12 cellular contexts compared by ENCODE assay signal in the genomic region with DNA sequence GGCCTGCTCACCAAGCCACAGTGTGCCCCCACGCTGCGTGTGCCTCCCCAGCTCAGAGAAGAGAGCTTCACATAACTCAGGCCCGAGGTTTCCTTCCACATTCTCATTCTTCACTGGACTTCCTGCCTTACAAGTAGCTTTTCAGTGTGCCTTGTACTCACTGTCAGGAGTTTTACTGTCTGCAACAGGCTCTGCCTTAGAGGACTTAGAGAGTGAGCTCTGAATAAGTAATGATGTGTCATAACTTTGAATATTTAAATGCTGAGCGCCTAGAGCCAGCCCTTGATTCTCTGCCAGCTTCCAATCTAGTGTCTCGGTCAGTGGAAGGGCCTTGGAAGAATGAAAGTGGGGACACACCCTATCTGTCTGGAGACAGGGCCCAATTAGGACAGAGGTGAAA. TPM values are rescaled to one million over a fixed set of nuclear protein-coding genes. Genes with fewer than 3 reads are reported as not detected.
A peak's percentile ranks its signal among the peaks of the same experiment; 100 is the strongest.
DNase-seq lines count a peak whose midpoint lies in the region; ATAC-seq and TF ChIP-seq lines count a peak whose summit lies in the region.
"Had no signal": no experiment of that assay in that cellular context is flagged by ENCODE, and none has a peak within 500 bp of the region (broad histone marks: within the 10 kb centered on the region; RNA-seq: fewer than 3 reads in every experiment).

No MANE protein-coding gene starts in this region.

- H3K9me3 Mint-ChIP-seq in activated naive CD4-positive, alpha-beta T cell treated with anti-CD3 and anti-CD28 coated beads, Interleukin-2, amount 10 ng/mL, durations not matched to agents 7 days and 5 days, result no peaks in the 10 kb centered on the region
- no peaks in the 10 kb centered on the region for H3K9me3 Mint-ChIP-seq in natural killer cell
- no peaks in the 10 kb centered on the region for H3K9me3 Mint-ChIP-seq in activated CD8-positive, alpha-beta T cell treated with anti-CD3 and anti-CD28 coated beads, Interleukin-2, amount 10 ng/mL, durations not matched to agents 7 days and 5 days (ENCODE audit: insufficient read depth)
- H3K9me3 Mint-ChIP-seq: dendritic cell treated with granulocyte-macrophage colony-stimulating factor and Interleukin-4, amounts not matched to agents 40 ng/mL and 50 ng/mL, for 4 days; T-cell had no signal

- H3K36me3 Mint-ChIP-seq in activated naive CD4-positive, alpha-beta T cell treated with anti-CD3 and anti-CD28 coated beads, Interleukin-2, amount 10 ng/mL, durations not matched to agents 7 days and 5 days, result no peaks in the 10 kb centered on the region
- no peaks in the 10 kb centered on the region for H3K36me3 Mint-ChIP-seq in natural killer cell
- H3K36me3 Mint-ChIP-seq in activated CD8-positive, alpha-beta T cell treated with anti-CD3 and anti-CD28 coated beads, Interleukin-2, amount 10 ng/mL, durations not matched to agents 7 days and 5 days (ENCODE audit: low read depth), result no peaks in the 10 kb centered on the region
- H3K36me3 Mint-ChIP-seq: T-cell had no signal

- H3K27ac Mint-ChIP-seq in activated naive CD4-positive, alpha-beta T cell treated with anti-CD3 and anti-CD28 coated beads, Interleukin-2, amount 10 ng/mL, durations not matched to agents 7 days and 5 days, result no peak overlapping the region
- H3K27ac Mint-ChIP-seq in natural killer cell, result no peak overlapping the region
- no peak overlapping the region for H3K27ac Mint-ChIP-seq in activated CD8-positive, alpha-beta T cell treated with anti-CD3 and anti-CD28 coated beads, Interleukin-2, amount 10 ng/mL, durations not matched to agents 7 days and 5 days
- H3K27ac Mint-ChIP-seq: dendritic cell treated with granulocyte-macrophage colony-stimulating factor and Interleukin-4, amounts not matched to agents 40 ng/mL and 50 ng/mL, for 4 days; T-cell had no signal

- CTCF ChIA-PET in activated naive CD4-positive, alpha-beta T cell treated with anti-CD3 and anti-CD28 coated beads, Interleukin-2, amount 10 ng/mL, durations not matched to agents 7 days and 5 days (lab: Charles Lee), result interaction anchor here (3.0 kb wide), 1 partner anchor 57 kb away, joined by 15 read pairs; no protein-coding TSS in a partner anchor
- CTCF ChIA-PET in activated CD8-positive, alpha-beta T cell treated with anti-CD3 and anti-CD28 coated beads, Interleukin-2, amount 10 ng/mL, durations not matched to agents 7 days and 5 days (lab: Charles Lee), result interaction anchor here (1.1 to 1.3 kb wide), 2 partner anchors 10 to 17 kb away, joined by 3 read pairs; no protein-coding TSS in a partner anchor

- POLR2A ChIA-PET in activated CD8-positive, alpha-beta T cell treated with anti-CD3 and anti-CD28 coated beads, Interleukin-2, amount 10 ng/mL, durations not matched to agents 7 days and 5 days (lab: Charles Lee), result no interaction called here

- intact Hi-C loops in natural killer cell (cut with micrococcal nuclease), result no loop called here

- DNase-seq in NCI-H226, result peak; percentile 84
- peak; percentile 68 for DNase-seq in epithelial cell of prostate (ENCODE audit: low read depth, low spot score)
- DNase-seq in myocyte (ENCODE audit: low read depth), result peak; percentile 91
- no peak for DNase-seq in activated naive CD4-positive, alpha-beta T cell treated with anti-CD3 and anti-CD28 coated beads, Interleukin-2, amount 10 ng/mL, durations not matched to agents 7 days and 5 days
- no peak for DNase-seq in natural killer cell
- DNase-seq in activated CD8-positive, alpha-beta T cell treated with anti-CD3 and anti-CD28 coated beads, Interleukin-2, amount 10 ng/mL, durations not matched to agents 7 days and 5 days, result no peak
- DNase-seq: T-cell had no signal

- H3K4me3 Mint-ChIP-seq in activated naive CD4-positive, alpha-beta T cell treated with anti-CD3 and anti-CD28 coated beads, Interleukin-2, amount 10 ng/mL, durations not matched to agents 7 days and 5 days, result no peak overlapping the region
- no peak overlapping the region for H3K4me3 Mint-ChIP-seq in natural killer cell
- H3K4me3 Mint-ChIP-seq in activated CD8-positive, alpha-beta T cell treated with anti-CD3 and anti-CD28 coated beads, Interleukin-2, amount 10 ng/mL, durations not matched to agents 7 days and 5 days, result no peak overlapping the region
- H3K4me3 Mint-ChIP-seq: dendritic cell treated with granulocyte-macrophage colony-stimulating factor and Interleukin-4, amounts not matched to agents 40 ng/mL and 50 ng/mL, for 4 days; T-cell had no signal

- H3K27ac ChIP-seq in 22Rv1, result peak overlapping the region; percentile 44
- H3K27ac ChIP-seq in epithelial cell of prostate, result peak overlapping the region; percentile 84
- H3K27ac ChIP-seq: BLaER1 had no signal

- H3K27me3 Mint-ChIP-seq in activated naive CD4-positive, alpha-beta T cell treated with anti-CD3 and anti-CD28 coated beads, Interleukin-2, amount 10 ng/mL, durations not matched to agents 7 days and 5 days, result peaks cover 24% of the 10 kb centered on the region
- H3K27me3 Mint-ChIP-seq in natural killer cell (ENCODE audit: low read depth in 2 of 2), result peaks cover 8 to 9% of the 10 kb centered on the region in 2 donors
- peaks cover 13% of the 10 kb centered on the region for H3K27me3 Mint-ChIP-seq in activated CD8-positive, alpha-beta T cell treated with anti-CD3 and anti-CD28 coated beads, Interleukin-2, amount 10 ng/mL, durations not matched to agents 7 days and 5 days (ENCODE audit: low read depth)

- ATAC-seq in HG03521 (IDR thresholded peaks at IDR 0.05; ENCODE audit: unreplicated experiment) (no peak), natural killer cell (no peak)
- no peak for ATAC-seq in activated CD8-positive, alpha-beta T cell treated with anti-CD3 and anti-CD28 coated beads, Interleukin-2, amount 10 ng/mL, durations not matched to agents 7 days and 5 days
- ATAC-seq: K562, T-cell had no signal

- H3K4me1 Mint-ChIP-seq in activated naive CD4-positive, alpha-beta T cell treated with anti-CD3 and anti-CD28 coated beads, Interleukin-2, amount 10 ng/mL, durations not matched to agents 7 days and 5 days, result no peaks in the 10 kb centered on the region
- H3K4me1 Mint-ChIP-seq in natural killer cell, result no peaks in the 10 kb centered on the region
- H3K4me1 Mint-ChIP-seq in activated CD8-positive, alpha-beta T cell treated with anti-CD3 and anti-CD28 coated beads, Interleukin-2, amount 10 ng/mL, durations not matched to agents 7 days and 5 days (ENCODE audit: low read depth), result no peaks in the 10 kb centered on the region
- H3K4me1 Mint-ChIP-seq: T-cell had no signal

- TF ChIP-seq CTCF in 22Rv1 (IDR thresholded peaks at IDR 0.05) (no peak), natural killer cell (IDR thresholded peaks at IDR 0.05) (no peak)

RNA-seq across cellular contexts. Expression of a gene that starts 41.8 kb away (rescaled TPM):
- total RNA-seq in myocyte (203 and 258 TPM in 2 replicates), natural killer cell (1 to 10 TPM; 1.0 to 8.4 (median 5.4) TPM)
- polyA plus RNA-seq in myocyte (2012), result 762 TPM
- not detected for total RNA-seq in activated CD8-positive, alpha-beta T cell treated with anti-CD3 and anti-CD28 coated beads, Interleukin-2, amount 10 ng/mL, durations not matched to agents 7 days and 5 days

Comparison
In these comparisons a context has a peak if more than half of its experiments do, and no peak if none do; other contexts are left out.
1. DNase-seq: peak in NCI-H226 (single experiment), epithelial cell of prostate (single experiment) and myocyte (single experiment); none in activated naive CD4-positive, alpha-beta T cell treated with anti-CD3 and anti-CD28 coated beads, Interleukin-2, amount 10 ng/mL, durations not matched to agents 7 days and 5 days (single experiment), natural killer cell (single experiment) and activated CD8-positive, alpha-beta T cell treated with anti-CD3 and anti-CD28 coated beads, Interleukin-2, amount 10 ng/mL, durations not matched to agents 7 days and 5 days (single experiment).
2. RNA of a gene that starts 41.8 kb away (total RNA-seq): 203 to 258 TPM in myocyte; 1.0 to 8.4 TPM in natural killer cell and not detected in activated CD8-positive, alpha-beta T cell treated with anti-CD3 and anti-CD28 coated beads, Interleukin-2, amount 10 ng/mL, durations not matched to agents 7 days and 5 days; every median in the first group is over 10 times any median in the second.